In genomic region chr1:116645802-116646682, GRCh38 we compare ENCODE assay signal across 8 cellular contexts. TPM values are rescaled to one million over a fixed set of nuclear protein-coding genes. Genes with fewer than 3 reads are reported as not detected.
A peak's percentile ranks its signal among the peaks of the same experiment; 100 is the strongest.
DNase-seq lines count a peak whose midpoint lies in the region; ATAC-seq, FAIRE-seq and TF ChIP-seq lines count a peak whose summit lies in the region.
"Not testable (repeated sequence)": the region's sequence is repeated elsewhere in the genome, so short reads cannot be mapped to it uniquely, and the experiment has no call there.

No MANE protein-coding gene starts in this region.

- CTCF ChIA-PET in HEK293 (lab: Yijun Ruan, JAX) = not testable (repeated sequence)

- FAIRE-seq in bronchial epithelial cell (lab: Jason Lieb, UNC) = not testable (repeated sequence)

- TF ChIP-seq CTCF in 22Rv1 (IDR thresholded peaks at IDR 0.05) (peak; percentile 11; the same call in 1 of the 2 replicates), RWPE2 (IDR thresholded peaks at IDR 0.05; ENCODE audit: poor library complexity, severe bottlenecking) (peak; percentile 9), neural cell (IDR thresholded peaks at IDR 0.05; ENCODE audit: poor library complexity, severe bottlenecking) (peak; percentile 53)
- TF ChIP-seq CTCF in HEK293 (tag by site-specific recombination; IDR thresholded peaks at IDR 0.05); bronchial epithelial cell (IDR thresholded peaks at IDR 0.05; ENCODE audit: insufficient read depth, low read length, severe bottlenecking); esophagus muscularis mucosa (IDR thresholded peaks at IDR 0.05); hepatocyte (IDR thresholded peaks at IDR 0.05; ENCODE audit: poor library complexity); retinal pigment epithelial cell (conservative IDR thresholded peaks at IDR 0.05; ENCODE audit: low read depth, low read length): not testable (repeated sequence)

- not testable (repeated sequence) for H3K4me1 ChIP-seq in HEK293 (ENCODE audit: control insufficient read depth, insufficient read depth, low read length)
- H3K4me1 ChIP-seq in RWPE2 (ENCODE audit: insufficient read depth, poor library complexity, severe bottlenecking) (peaks cover 20% of the 10 kb centered on the region), esophagus muscularis mucosa (peaks cover 3 to 30% (median 21%) of the 10 kb centered on the region in 4 donors), hepatocyte (ENCODE audit: insufficient read depth) (peaks cover 54% of the 10 kb centered on the region)

- DNase-seq in RWPE2 (ENCODE audit: low spot score); esophagus muscularis mucosa (ENCODE audit: extremely low spot score); hepatocyte (ENCODE audit: low spot score); retinal pigment epithelial cell (ENCODE audit: low read depth): not testable (repeated sequence)
- peak; percentile 53 for DNase-seq in bronchial epithelial cell (ENCODE audit: low read depth)

- not testable (repeated sequence) for TF ChIP-seq POLR2A in esophagus muscularis mucosa (IDR thresholded peaks at IDR 0.05; ENCODE audit: low read depth)

- H3K9ac ChIP-seq in neural cell (ENCODE audit: low read length) = peak overlapping the region; percentile 72

- not testable (repeated sequence) for H3K27ac ChIP-seq in 22Rv1; HEK293 (ENCODE audit: extremely low read depth, low read depth, low read length); RWPE2 (ENCODE audit: poor library complexity, severe bottlenecking)
- peak overlapping the region in 1 of 4 donors; percentile 30 for H3K27ac ChIP-seq in esophagus muscularis mucosa (replicated peaks in 1 of 4)
- H3K27ac ChIP-seq in hepatocyte = peak overlapping the region; percentile 86
- peak overlapping the region; percentile 92 for H3K27ac ChIP-seq in neural cell (ENCODE audit: low read length)

- H3K9me3 ChIP-seq in HEK293 (ENCODE audit: control insufficient read depth, insufficient read depth, low read depth, low read length); RWPE2 (ENCODE audit: severe bottlenecking); esophagus muscularis mucosa; hepatocyte (ENCODE audit: low read depth); neural cell (ENCODE audit: low read length): not testable (repeated sequence)

- POLR2A ChIA-PET in HEK293 (lab: Yijun Ruan, JAX) = not testable (repeated sequence)

- H4K20me1 ChIP-seq in hepatocyte (ENCODE audit: insufficient read depth, poor library complexity, severe bottlenecking); neural cell (ENCODE audit: insufficient read depth): not testable (repeated sequence)

- not testable (repeated sequence) for H3F3A ChIP-seq in neural cell (ENCODE audit: insufficient read depth, low read length, poor library complexity, severe bottlenecking)

- intact Hi-C loops in esophagus muscularis mucosa (cut with DNase I) = not testable (repeated sequence)

- not testable (repeated sequence) for H3K36me3 ChIP-seq in HEK293 (ENCODE audit: control insufficient read depth in 2 of 2, insufficient read depth in 1 of 2, low read length in 2 of 2); RWPE2 (ENCODE audit: low read depth); bronchial epithelial cell (ENCODE audit: control insufficient read depth, insufficient read depth, low read length); esophagus muscularis mucosa; hepatocyte (replicated peaks; ENCODE audit: insufficient read depth, low read depth); neural cell (ENCODE audit: insufficient read depth, low read length)

- not testable (repeated sequence) for ATAC-seq in RWPE2 (ENCODE audit: low read depth)

- peaks cover 27% of the 10 kb centered on the region for H3K79me2 ChIP-seq in hepatocyte
- not testable (repeated sequence) for H3K79me2 ChIP-seq in neural cell (replicated peaks; ENCODE audit: insufficient read depth, low read length)

- not testable (repeated sequence) for H3K9me2 ChIP-seq in hepatocyte (replicated peaks; ENCODE audit: insufficient read depth); neural cell (ENCODE audit: insufficient read depth, low read length)

- H3K4me2 ChIP-seq in hepatocyte = peak overlapping the region; percentile 58
- not testable (repeated sequence) for H3K4me2 ChIP-seq in neural cell (ENCODE audit: low read length)

- not testable (repeated sequence) for TF ChIP-seq RAD21 in neural cell (conservative IDR thresholded peaks at IDR 0.05)

- H3K27me3 ChIP-seq in RWPE2 (ENCODE audit: insufficient read depth, poor library complexity, severe bottlenecking); bronchial epithelial cell (ENCODE audit: control insufficient read depth, insufficient read depth, low read length); esophagus muscularis mucosa; hepatocyte; neural cell (ENCODE audit: insufficient read depth, low read depth, low read length): not testable (repeated sequence)

- TF ChIP-seq EP300 in esophagus muscularis mucosa (IDR thresholded peaks at IDR 0.05); neural cell (conservative IDR thresholded peaks at IDR 0.05; ENCODE audit: poor library complexity, severe bottlenecking): not testable (repeated sequence)

- 61% methylated on average over 12 of the region's 16 CpGs for WGBS in esophagus muscularis mucosa
- WGBS in hepatocyte (ENCODE audit: low lambda C conversion rate, missing lambda C conversion rate) = 76% methylated on average over 14 of the region's 16 CpGs

- H3K4me3 ChIP-seq in HEK293 (ENCODE audit: low read depth, low read length) = peak overlapping the region; percentile 18
- H3K4me3 ChIP-seq in RWPE2 (ENCODE audit: severe bottlenecking); bronchial epithelial cell (ENCODE audit: low read depth, low read length); hepatocyte: not testable (repeated sequence)
- peak overlapping the region in 3 of 4 donors; percentile 7 to 18 (median 16) for H3K4me3 ChIP-seq in esophagus muscularis mucosa
- peak overlapping the region; percentile 47 for H3K4me3 ChIP-seq in neural cell (ENCODE audit: low read length)
- peak overlapping the region; percentile 20 for H3K4me3 ChIP-seq in retinal pigment epithelial cell (ENCODE audit: low read length)

- not testable (repeated sequence) for H2AFZ ChIP-seq in hepatocyte; neural cell (ENCODE audit: low read depth, low read length)

TF ChIP-seq in neural cell, 6 proteins besides CTCF, POLR2A, EP300 and RAD21:
- TF ChIP-seq SMC3 (conservative IDR thresholded peaks at IDR 0.05; ENCODE audit: poor library complexity) = peak; percentile 46

RNA-seq across cellular contexts. Expression of gene IGSF3, which starts 21.5 kb away (rescaled TPM):
- total RNA-seq in bronchial epithelial cell = 37.1 and 66.3 TPM in 2 replicates
- 10 to 100 TPM in 1 of 4 donors, 1 to 10 TPM in 3; 2.5 to 14.3 (median 8.5) TPM for total RNA-seq in esophagus muscularis mucosa
- 27.2 and 34.0 TPM in 2 replicates for total RNA-seq in hepatocyte
- polyA plus RNA-seq in hepatocyte = 8.8 and 9.3 TPM in 2 replicates
- 81.1 and 81.4 TPM in 2 replicates for polyA plus RNA-seq in neural cell
- 176 and 205 TPM in 2 replicates for polyA minus RNA-seq in neural cell
